16 cellular contexts compared by ENCODE assay signal in genomic region chr19:2804156-2805004, GRCh38. TPM values are rescaled to one million over a fixed set of nuclear protein-coding genes. Genes with fewer than 3 reads are reported as not detected.
DNase-seq lines count a peak whose midpoint lies in the region; FAIRE-seq and TF ChIP-seq lines count a peak whose summit lies in the region.
"Had no signal": no experiment of that assay in that cellular context is flagged by ENCODE, and none has a peak within 500 bp of the region (broad histone marks: within the 10 kb centered on the region; RNA-seq: fewer than 3 reads in every experiment).

No MANE protein-coding gene starts in this region.

- no peak overlapping the region for H3K4me3 Mint-ChIP-seq in activated naive CD8-positive, alpha-beta T cell treated with anti-CD3 and anti-CD28 coated beads for 36 hours
- no peak overlapping the region for H3K4me3 Mint-ChIP-seq in osteocyte (ENCODE audit: unreplicated experiment)
- no peak overlapping the region for H3K4me3 Mint-ChIP-seq in nephron progenitor cell
- H3K4me3 Mint-ChIP-seq: CD8-positive, alpha-beta memory T cell had no signal

- H2BK5ac ChIP-seq in mesenchymal stem cell (ENCODE audit: low read depth, low read length, poor library complexity, severe bottlenecking), result no peak overlapping the region

- WGBS in mesenchymal stem cell, result 93% methylated on average over 24 of the region's 27 CpGs

- H3K23ac ChIP-seq in mesenchymal stem cell (ENCODE audit: low read length in 2 of 2), result no peak overlapping the region

- H3K27me3 ChIP-seq in mesenchymal stem cell (ENCODE audit: control insufficient read depth in 1 of 2, insufficient read depth in 1 of 2, low read length in 2 of 2), result no peaks in the 10 kb centered on the region
- H3K27me3 ChIP-seq: BE2C had no signal

- H2BK12ac ChIP-seq in mesenchymal stem cell (ENCODE audit: low read length in 2 of 2), result no peak overlapping the region

- H3K36me3 Mint-ChIP-seq in activated naive CD8-positive, alpha-beta T cell treated with anti-CD3 and anti-CD28 coated beads for 36 hours, result peaks cover 22% of the 10 kb centered on the region
- peaks cover 9% of the 10 kb centered on the region for H3K36me3 Mint-ChIP-seq in osteocyte (ENCODE audit: unreplicated experiment)
- H3K36me3 Mint-ChIP-seq in nephron progenitor cell (ENCODE audit: low read depth), result peaks cover 31% of the 10 kb centered on the region

- peak overlapping the region; percentile 25 for H3K27ac Mint-ChIP-seq in activated naive CD8-positive, alpha-beta T cell treated with anti-CD3 and anti-CD28 coated beads for 36 hours
- H3K27ac Mint-ChIP-seq in osteocyte (ENCODE audit: unreplicated experiment) (no peak overlapping the region), nephron progenitor cell (no peak overlapping the region)
- H3K27ac Mint-ChIP-seq: CD8-positive, alpha-beta memory T cell had no signal

- H3K27me3 Mint-ChIP-seq in activated naive CD8-positive, alpha-beta T cell treated with anti-CD3 and anti-CD28 coated beads for 36 hours, result no peaks in the 10 kb centered on the region
- H3K27me3 Mint-ChIP-seq in osteocyte (ENCODE audit: unreplicated experiment) (no peaks in the 10 kb centered on the region), nephron progenitor cell (ENCODE audit: low read depth, poor library complexity) (no peaks in the 10 kb centered on the region)

- no peak overlapping the region for H4K8ac ChIP-seq in mesenchymal stem cell (ENCODE audit: low read length)

- no peak overlapping the region for H2AFZ ChIP-seq in mesenchymal stem cell (ENCODE audit: low read depth, low read length)

- H4K91ac ChIP-seq in mesenchymal stem cell (ENCODE audit: low read length), result no peak overlapping the region

- H3K18ac ChIP-seq in mesenchymal stem cell (ENCODE audit: low read depth in 1 of 2, low read length in 2 of 2), result no peak overlapping the region

- no peak overlapping the region for H2BK15ac ChIP-seq in mesenchymal stem cell (ENCODE audit: low read depth, poor library complexity, severe bottlenecking)

- TF ChIP-seq CTCF in osteocyte (IDR thresholded peaks at IDR 0.05), result no peak
- no peak for TF ChIP-seq CTCF in nephron progenitor cell (IDR thresholded peaks at IDR 0.05)

- H2BK120ac ChIP-seq in mesenchymal stem cell (ENCODE audit: low read depth, low read length), result no peak overlapping the region

- H3K9me3 Mint-ChIP-seq in activated naive CD8-positive, alpha-beta T cell treated with anti-CD3 and anti-CD28 coated beads for 36 hours, result no peaks in the 10 kb centered on the region
- H3K9me3 Mint-ChIP-seq in osteocyte (ENCODE audit: unreplicated experiment), result no peaks in the 10 kb centered on the region
- no peaks in the 10 kb centered on the region for H3K9me3 Mint-ChIP-seq in nephron progenitor cell
- H3K9me3 Mint-ChIP-seq: CD8-positive, alpha-beta memory T cell had no signal

- no peak overlapping the region for H3K14ac ChIP-seq in mesenchymal stem cell (ENCODE audit: low read length in 2 of 2)

- H2AK5ac ChIP-seq in mesenchymal stem cell (ENCODE audit: low read length, severe bottlenecking), result no peak overlapping the region

- H3K4me1 Mint-ChIP-seq in activated naive CD8-positive, alpha-beta T cell treated with anti-CD3 and anti-CD28 coated beads for 36 hours, result peaks cover 2% of the 10 kb centered on the region
- H3K4me1 Mint-ChIP-seq in osteocyte (ENCODE audit: unreplicated experiment) (no peaks in the 10 kb centered on the region), nephron progenitor cell (no peaks in the 10 kb centered on the region)

- no peak for FAIRE-seq in GM12892 (lab: Jason Lieb, UNC)

- H3K36me3 ChIP-seq in mesenchymal stem cell (ENCODE audit: control insufficient read depth in 1 of 2, insufficient read depth in 2 of 2, low read depth in 1 of 2, low read length in 2 of 2), result peaks cover 53 to 98% of the 10 kb centered on the region in 2 experiments

- H3K4me2 ChIP-seq in mesenchymal stem cell (ENCODE audit: low read length, poor library complexity, severe bottlenecking), result no peak overlapping the region

- H3K27ac ChIP-seq in mesenchymal stem cell (ENCODE audit: low read length, poor library complexity, severe bottlenecking), result no peak overlapping the region

- no peak overlapping the region for H3K4ac ChIP-seq in mesenchymal stem cell (ENCODE audit: low read depth in 1 of 2, low read length in 2 of 2)

- peak; percentile 24 for DNase-seq in D341Med (ENCODE audit: low spot score)
- DNase-seq in GM12892 (ENCODE audit: insufficient read length), result peak; percentile 24
- DNase-seq in activated naive CD8-positive, alpha-beta T cell treated with anti-CD3 and anti-CD28 coated beads for 36 hours, result no peak
- DNase-seq in osteocyte (ENCODE audit: extremely low spot score, unreplicated experiment), result peak; percentile 81
- no peak for DNase-seq in mesenchymal stem cell
- DNase-seq in Kasumi-1 (lab: John Stamatoyannopoulos, UW), result no peak
- no peak for DNase-seq in nephron progenitor cell
- DNase-seq: BE2C, GF-D8, KG1, NCI-H1436, NCI-H2081, NCI-H748 treated with DMSO at 0.1 percent for 48 hours, RPMI8226, SW 1271 had no signal

- no peak for TF ChIP-seq POLR2A in GM12892 (IDR thresholded peaks at IDR 0.05; ENCODE audit: low read depth, low read length)

- H3K9me3 ChIP-seq in mesenchymal stem cell (ENCODE audit: control insufficient read depth, low read length), result no peaks in the 10 kb centered on the region
- H3K9me3 ChIP-seq: BE2C had no signal

- H3K9ac ChIP-seq in mesenchymal stem cell (ENCODE audit: low read length), result no peak overlapping the region

- H3K4me1 ChIP-seq in mesenchymal stem cell (ENCODE audit: control insufficient read depth, insufficient read depth, low read depth, low read length), result no peaks in the 10 kb centered on the region
- H3K4me1 ChIP-seq: BE2C had no signal

- peaks cover 55% of the 10 kb centered on the region for H3K79me1 ChIP-seq in mesenchymal stem cell (replicated peaks; ENCODE audit: low read length, poor library complexity, severe bottlenecking)

- no peak overlapping the region for H3K4me3 ChIP-seq in mesenchymal stem cell (ENCODE audit: insufficient read depth in 1 of 2, low read depth in 1 of 2, low read length in 2 of 2)

RNA-seq across cellular contexts. Expression of gene ZNF554, which starts 15.3 kb away (rescaled TPM):
- polyA plus RNA-seq in GM12892 (2012; ENCODE audit: missing spikeins), result 1.7 TPM
- 1 to 10 TPM; 1.2 to 1.3 TPM for total RNA-seq in activated naive CD8-positive, alpha-beta T cell treated with anti-CD3 and anti-CD28 coated beads for 36 hours
- 7.1 and 7.4 TPM in 2 replicates for total RNA-seq in osteocyte
- 2.2 TPM for polyA plus RNA-seq in mesenchymal stem cell (2013, experiment 1 of 2)
- polyA plus RNA-seq in mesenchymal stem cell (2013, experiment 2 of 2), result 2.3 TPM

RNA-seq across cellular contexts. Expression of gene THOP1, which starts 19.1 kb away (rescaled TPM):
- polyA plus RNA-seq in GM12892 (2012; ENCODE audit: missing spikeins), result 82.9 TPM
- total RNA-seq in activated naive CD8-positive, alpha-beta T cell treated with anti-CD3 and anti-CD28 coated beads for 36 hours, result 100 to 1,000 TPM; 164 to 170 TPM
- total RNA-seq in osteocyte, result 43.4 and 45.2 TPM in 2 replicates
- polyA plus RNA-seq in mesenchymal stem cell (2013, experiment 1 of 2), result 30.9 TPM
- polyA plus RNA-seq in mesenchymal stem cell (2013, experiment 2 of 2), result 31.0 TPM

RNA-seq across cellular contexts. Expression of gene SGTA, which starts 21.3 kb away (rescaled TPM):
- polyA plus RNA-seq in GM12892 (2012; ENCODE audit: missing spikeins), result 28.2 TPM
- 10 to 100 TPM; 84.8 to 87.4 TPM for total RNA-seq in activated naive CD8-positive, alpha-beta T cell treated with anti-CD3 and anti-CD28 coated beads for 36 hours
- total RNA-seq in osteocyte, result 50.7 and 53.2 TPM in 2 replicates
- polyA plus RNA-seq in mesenchymal stem cell (2013, experiment 1 of 2), result 51.4 TPM
- polyA plus RNA-seq in mesenchymal stem cell (2013, experiment 2 of 2), result 49.6 TPM

RNA-seq across cellular contexts. Expression of gene ZNF555, which starts 36.9 kb away (rescaled TPM):
- polyA plus RNA-seq in GM12892 (2012; ENCODE audit: missing spikeins), result 2.6 TPM
- 1 to 10 TPM; 1.5 to 1.9 TPM for total RNA-seq in activated naive CD8-positive, alpha-beta T cell treated with anti-CD3 and anti-CD28 coated beads for 36 hours
- 5.9 and 10.6 TPM in 2 replicates for total RNA-seq in osteocyte
- 2.9 TPM for polyA plus RNA-seq in mesenchymal stem cell (2013, experiment 1 of 2)
- 3.0 TPM for polyA plus RNA-seq in mesenchymal stem cell (2013, experiment 2 of 2)

Comparison
In these comparisons a context has a peak if more than half of its experiments do, and no peak if none do; other contexts are left out.
1. DNase-seq: peak in D341Med (single experiment), GM12892 (single experiment) and osteocyte (single experiment); none in activated naive CD8-positive, alpha-beta T cell treated with anti-CD3 and anti-CD28 coated beads for 36 hours (single experiment), mesenchymal stem cell (single experiment), Kasumi-1 (0 of 2) and nephron progenitor cell (single experiment).